Comparison of ENCODE assay signal across 2 cellular contexts in the genomic region with DNA sequence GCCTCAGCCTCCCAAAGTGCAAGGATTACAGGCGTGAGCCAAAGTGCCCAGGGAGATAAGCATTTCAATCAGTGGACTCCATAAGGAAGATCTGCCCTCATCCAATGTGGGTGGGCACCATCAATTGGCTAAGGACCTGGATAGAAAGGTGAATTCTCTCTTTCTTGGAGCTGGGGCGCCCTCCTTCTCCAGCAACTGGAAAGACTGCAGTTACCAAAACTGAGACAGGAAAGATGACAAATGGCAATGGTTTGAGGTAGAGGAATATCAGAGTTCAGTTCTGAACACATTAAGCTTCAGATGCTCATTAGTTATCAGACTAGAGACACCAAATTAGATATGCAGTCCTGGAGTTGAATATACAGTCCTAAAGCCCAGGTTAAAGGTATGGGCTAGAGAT.
TF ChIP-seq lines count a peak whose summit lies in the region.

No MANE protein-coding gene starts in this region.

TF ChIP-seq in HCT116, 20 proteins besides CTCF, POLR2A, EP300 and RAD21 (continued from another document):
- TF ChIP-seq ZBTB33 (IDR thresholded peaks at IDR 0.05; ENCODE audit: extremely low read depth, insufficient replicate concordance, low read length) (no peak), YY1 (IDR thresholded peaks at IDR 0.05; ENCODE audit: extremely low read depth, insufficient replicate concordance, low read depth, low read length) (no peak), SP1 (IDR thresholded peaks at IDR 0.05; ENCODE audit: low read depth) (no peak), TCF7L2 (IDR thresholded peaks at IDR 0.05; ENCODE audit: borderline replicate concordance, extremely low read depth, insufficient read depth, insufficient read length) (no peak), ATF3 (IDR thresholded peaks at IDR 0.05) (no peak), JUND (IDR thresholded peaks at IDR 0.05) (no peak), ELF1 (IDR thresholded peaks at IDR 0.05; ENCODE audit: borderline replicate concordance, low read depth) (no peak), EZH2 (IDR thresholded peaks at IDR 0.05) (no peak), REST (IDR thresholded peaks at IDR 0.05; ENCODE audit: low read depth) (no peak), CBX3 (IDR thresholded peaks at IDR 0.05; ENCODE audit: low read depth) (no peak), FOSL1 (IDR thresholded peaks at IDR 0.05; ENCODE audit: low read depth) (no peak)
- TF ChIP-seq, protein P1, sequence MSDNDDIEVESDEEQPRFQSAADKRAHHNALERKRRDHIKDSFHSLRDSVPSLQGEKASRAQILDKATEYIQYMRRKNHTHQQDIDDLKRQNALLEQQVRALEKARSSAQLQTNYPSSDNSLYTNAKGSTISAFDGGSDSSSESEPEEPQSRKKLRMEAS (IDR thresholded peaks at IDR 0.05), result no peak

TF ChIP-seq in WTC11, 78 proteins besides CTCF, POLR2A, EP300 and RAD21 (continued from another document):
- TF ChIP-seq, protein P2, sequence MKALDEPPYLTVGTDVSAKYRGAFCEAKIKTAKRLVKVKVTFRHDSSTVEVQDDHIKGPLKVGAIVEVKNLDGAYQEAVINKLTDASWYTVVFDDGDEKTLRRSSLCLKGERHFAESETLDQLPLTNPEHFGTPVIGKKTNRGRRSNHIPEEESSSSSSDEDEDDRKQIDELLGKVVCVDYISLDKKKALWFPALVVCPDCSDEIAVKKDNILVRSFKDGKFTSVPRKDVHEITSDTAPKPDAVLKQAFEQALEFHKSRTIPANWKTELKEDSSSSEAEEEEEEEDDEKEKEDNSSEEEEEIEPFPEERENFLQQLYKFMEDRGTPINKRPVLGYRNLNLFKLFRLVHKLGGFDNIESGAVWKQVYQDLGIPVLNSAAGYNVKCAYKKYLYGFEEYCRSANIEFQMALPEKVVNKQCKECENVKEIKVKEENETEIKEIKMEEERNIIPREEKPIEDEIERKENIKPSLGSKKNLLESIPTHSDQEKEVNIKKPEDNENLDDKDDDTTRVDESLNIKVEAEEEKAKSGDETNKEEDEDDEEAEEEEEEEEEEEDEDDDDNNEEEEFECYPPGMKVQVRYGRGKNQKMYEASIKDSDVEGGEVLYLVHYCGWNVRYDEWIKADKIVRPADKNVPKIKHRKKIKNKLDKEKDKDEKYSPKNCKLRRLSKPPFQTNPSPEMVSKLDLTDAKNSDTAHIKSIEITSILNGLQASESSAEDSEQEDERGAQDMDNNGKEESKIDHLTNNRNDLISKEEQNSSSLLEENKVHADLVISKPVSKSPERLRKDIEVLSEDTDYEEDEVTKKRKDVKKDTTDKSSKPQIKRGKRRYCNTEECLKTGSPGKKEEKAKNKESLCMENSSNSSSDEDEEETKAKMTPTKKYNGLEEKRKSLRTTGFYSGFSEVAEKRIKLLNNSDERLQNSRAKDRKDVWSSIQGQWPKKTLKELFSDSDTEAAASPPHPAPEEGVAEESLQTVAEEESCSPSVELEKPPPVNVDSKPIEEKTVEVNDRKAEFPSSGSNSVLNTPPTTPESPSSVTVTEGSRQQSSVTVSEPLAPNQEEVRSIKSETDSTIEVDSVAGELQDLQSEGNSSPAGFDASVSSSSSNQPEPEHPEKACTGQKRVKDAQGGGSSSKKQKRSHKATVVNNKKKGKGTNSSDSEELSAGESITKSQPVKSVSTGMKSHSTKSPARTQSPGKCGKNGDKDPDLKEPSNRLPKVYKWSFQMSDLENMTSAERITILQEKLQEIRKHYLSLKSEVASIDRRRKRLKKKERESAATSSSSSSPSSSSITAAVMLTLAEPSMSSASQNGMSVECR (CRISPR knock-in tag; IDR thresholded peaks at IDR 0.05; ENCODE audit: borderline replicate concordance), result no peak
- no peak for TF ChIP-seq RORB (CRISPR knock-in tag; IDR thresholded peaks at IDR 0.05)
- TF ChIP-seq, protein P3, sequence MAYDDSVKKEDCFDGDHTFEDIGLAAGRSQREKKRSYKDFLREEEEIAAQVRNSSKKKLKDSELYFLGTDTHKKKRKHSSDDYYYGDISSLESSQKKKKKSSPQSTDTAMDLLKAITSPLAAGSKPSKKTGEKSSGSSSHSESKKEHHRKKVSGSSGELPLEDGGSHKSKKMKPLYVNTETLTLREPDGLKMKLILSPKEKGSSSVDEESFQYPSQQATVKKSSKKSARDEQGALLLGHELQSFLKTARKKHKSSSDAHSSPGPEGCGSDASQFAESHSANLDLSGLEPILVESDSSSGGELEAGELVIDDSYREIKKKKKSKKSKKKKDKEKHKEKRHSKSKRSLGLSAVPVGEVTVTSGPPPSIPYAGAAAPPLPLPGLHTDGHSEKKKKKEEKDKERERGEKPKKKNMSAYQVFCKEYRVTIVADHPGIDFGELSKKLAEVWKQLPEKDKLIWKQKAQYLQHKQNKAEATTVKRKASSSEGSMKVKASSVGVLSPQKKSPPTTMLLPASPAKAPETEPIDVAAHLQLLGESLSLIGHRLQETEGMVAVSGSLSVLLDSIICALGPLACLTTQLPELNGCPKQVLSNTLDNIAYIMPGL (CRISPR knock-in tag; IDR thresholded peaks at IDR 0.05), result no peak
TF ChIP-seq in WTC11: peak in this region for 0.
